In genomic region chr10:99451499-99451788, GRCh38 we compare ENCODE assay signal across 19 cellular contexts.
"Had no signal": no experiment of that assay in that cellular context is flagged by ENCODE, and none has a peak within 500 bp of the region (broad histone marks: within the 10 kb centered on the region; RNA-seq: fewer than 3 reads in every experiment).

No MANE protein-coding gene starts in this region.

- H3K9me3 ChIP-seq: right atrium auricular region, tibial artery, uterus had no signal

- H3K36me3 ChIP-seq: right atrium auricular region, tibial artery, uterus had no signal

- H3K4me1 Mint-ChIP-seq: activated CD4-positive, alpha-beta T cell treated with anti-CD3 and anti-CD28 coated beads for 36 hours; immature natural killer cell; memory B cell had no signal

- H3K9me3 Mint-ChIP-seq: activated CD4-positive, alpha-beta memory T cell treated with anti-CD3 and anti-CD28 coated beads for 36 hours; activated T-helper 1 cell treated with anti-CD3 and anti-CD28 coated beads, Interleukin-12 subunit alpha, Interleukin-12 subunit beta, Interleukin-2, Interleukin-4 antibody, amounts not matched to agents 30 ng/mL and 10 ng/mL and 1 ng/mL, durations not matched to agents 14 hours and 24 hours and 36 hours; effector memory CD8-positive, alpha-beta T cell; immature natural killer cell; memory B cell; natural killer cell treated with Interleukin-12 subunit alpha and Interleukin-12 subunit beta and Interleukin-15 and Interleukin-18, amount 100 ng/mL, for 72 hours had no signal

- H3K36me3 Mint-ChIP-seq: activated CD4-positive, alpha-beta memory T cell treated with anti-CD3 and anti-CD28 coated beads for 36 hours; activated naive CD8-positive, alpha-beta T cell; immature natural killer cell; memory B cell; natural killer cell treated with Interleukin-12 subunit alpha and Interleukin-12 subunit beta and Interleukin-15 and Interleukin-18, amount 100 ng/mL, for 72 hours had no signal

- H3K4me1 ChIP-seq: right atrium auricular region, tibial artery, uterus had no signal

- H3K27ac Mint-ChIP-seq: activated CD4-positive, alpha-beta memory T cell treated with anti-CD3 and anti-CD28 coated beads for 36 hours; activated CD4-positive, alpha-beta T cell treated with anti-CD3 and anti-CD28 coated beads for 36 hours; activated naive CD8-positive, alpha-beta T cell; activated T-helper 1 cell treated with anti-CD3 and anti-CD28 coated beads, Interleukin-12 subunit alpha, Interleukin-12 subunit beta, Interleukin-2, Interleukin-4 antibody, amounts not matched to agents 30 ng/mL and 10 ng/mL and 1 ng/mL, durations not matched to agents 14 hours and 24 hours and 36 hours; effector memory CD8-positive, alpha-beta T cell; immature natural killer cell; memory B cell; natural killer cell treated with Interleukin-12 subunit alpha and Interleukin-12 subunit beta and Interleukin-15 and Interleukin-18, amount 100 ng/mL, for 72 hours; progenitor cell of endocrine pancreas had no signal

- H3K4me3 Mint-ChIP-seq: activated CD4-positive, alpha-beta memory T cell treated with anti-CD3 and anti-CD28 coated beads for 36 hours; activated CD4-positive, alpha-beta T cell treated with anti-CD3 and anti-CD28 coated beads for 36 hours; activated naive CD8-positive, alpha-beta T cell; activated T-helper 1 cell treated with anti-CD3 and anti-CD28 coated beads, Interleukin-12 subunit alpha, Interleukin-12 subunit beta, Interleukin-2, Interleukin-4 antibody, amounts not matched to agents 30 ng/mL and 10 ng/mL and 1 ng/mL, durations not matched to agents 14 hours and 24 hours and 36 hours; effector memory CD8-positive, alpha-beta T cell; immature natural killer cell; memory B cell; natural killer cell treated with Interleukin-12 subunit alpha and Interleukin-12 subunit beta and Interleukin-15 and Interleukin-18, amount 100 ng/mL, for 72 hours had no signal

- H3K27me3 ChIP-seq: right atrium auricular region, uterus had no signal

- DNase-seq: activated CD4-positive, alpha-beta memory T cell treated with anti-CD3 and anti-CD28 coated beads for 36 hours; activated CD4-positive, alpha-beta T cell treated with anti-CD3 and anti-CD28 coated beads for 36 hours; activated T-cell treated with anti-CD3 and anti-CD28 coated beads for 4 hours; dermis blood vessel endothelial cell; effector memory CD8-positive, alpha-beta T cell; hypothalamus; immature natural killer cell; kidney glomerular epithelial cell; stimulated activated CD4-positive, alpha-beta T cell treated with anti-CD3 and anti-CD28 coated beads, Interleukin-2, amount 100 ng/mL, for 24 hours; stimulated activated naive CD8-positive, alpha-beta T cell treated with anti-CD3 and anti-CD28 coated beads, Interleukin-15, Interleukin-2, amounts not matched to agents 100 U/mL and 50 U/mL, for 24 hours; substantia nigra; tibial artery; uterus had no signal

- H3K4me3 ChIP-seq: right atrium auricular region, tibial artery, uterus had no signal

- ATAC-seq: activated CD4-positive, alpha-beta T cell treated with anti-CD3 and anti-CD28 coated beads for 36 hours; effector memory CD8-positive, alpha-beta T cell; natural killer cell treated with Interleukin-12 subunit alpha and Interleukin-12 subunit beta and Interleukin-15 and Interleukin-18, amount 100 ng/mL, for 72 hours; stimulated activated naive CD8-positive, alpha-beta T cell treated with anti-CD3 and anti-CD28 coated beads, Interleukin-15, Interleukin-2, amounts not matched to agents 100 U/mL and 50 U/mL, for 24 hours had no signal

- H3K27ac ChIP-seq: right atrium auricular region, tibial artery had no signal
